16 cellular contexts compared by ENCODE assay signal in the genomic region with DNA sequence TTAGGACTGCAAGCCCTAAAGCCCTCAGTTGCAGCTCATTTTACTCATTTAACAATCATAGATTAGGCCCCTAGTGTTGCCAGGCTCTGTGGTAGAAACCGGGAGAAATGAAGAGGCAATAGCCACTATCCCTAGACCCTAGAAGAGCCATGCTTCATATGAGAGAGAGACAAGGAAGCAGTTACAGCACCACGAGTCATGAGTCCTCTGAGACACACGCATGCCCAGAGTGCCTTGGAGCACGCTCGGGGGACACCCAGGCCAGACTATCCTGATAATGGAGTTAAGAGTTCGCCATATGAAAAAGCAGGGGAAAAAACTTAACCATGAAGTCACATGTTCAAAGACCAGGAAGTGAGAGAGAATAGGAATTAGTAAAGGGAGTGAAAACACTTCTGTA.
"Had no signal": no experiment of that assay in that cellular context is flagged by ENCODE, and none has a peak within 500 bp of the region (broad histone marks: within the 10 kb centered on the region; RNA-seq: fewer than 3 reads in every experiment).

No MANE protein-coding gene starts in this region.

- H3K4me1 Mint-ChIP-seq: stimulated activated effector memory CD8-positive, alpha-beta T cell treated with anti-CD3 and anti-CD28 coated beads, Interleukin-12 subunit alpha, Interleukin-12 subunit beta, amount 100 ng/mL, for 72 hours had no signal

- H3K27ac Mint-ChIP-seq: natural killer cell treated with Interleukin-12 subunit alpha and Interleukin-12 subunit beta and Interleukin-15 and Interleukin-18, amount 100 ng/mL, for 72 hours; progenitor cell of endocrine pancreas; stimulated activated effector memory CD8-positive, alpha-beta T cell treated with anti-CD3 and anti-CD28 coated beads, Interleukin-12 subunit alpha, Interleukin-12 subunit beta, amount 100 ng/mL, for 72 hours; type B pancreatic cell had no signal

- H3K27me3 Mint-ChIP-seq: type B pancreatic cell had no signal

- H3K36me3 ChIP-seq: heart left ventricle, suprapubic skin, thyroid gland had no signal

- H3K27ac ChIP-seq: heart left ventricle, suprapubic skin, thyroid gland had no signal

- H3K9me3 ChIP-seq: heart left ventricle, suprapubic skin, thyroid gland had no signal

- H3K4me3 Mint-ChIP-seq: natural killer cell treated with Interleukin-12 subunit alpha and Interleukin-12 subunit beta and Interleukin-15 and Interleukin-18, amount 100 ng/mL, for 72 hours; stimulated activated effector memory CD8-positive, alpha-beta T cell treated with anti-CD3 and anti-CD28 coated beads, Interleukin-12 subunit alpha, Interleukin-12 subunit beta, amount 100 ng/mL, for 72 hours; type B pancreatic cell had no signal

- ATAC-seq: heart left ventricle; left colon; natural killer cell treated with Interleukin-12 subunit alpha and Interleukin-12 subunit beta and Interleukin-15 and Interleukin-18, amount 100 ng/mL, for 72 hours; right cardiac atrium; stimulated activated effector memory CD8-positive, alpha-beta T cell treated with anti-CD3 and anti-CD28 coated beads, Interleukin-12 subunit alpha, Interleukin-12 subunit beta, amount 100 ng/mL, for 72 hours; stimulated activated naive CD8-positive, alpha-beta T cell treated with anti-CD3 and anti-CD28 coated beads, Interleukin-15, Interleukin-2, amounts not matched to agents 100 U/mL and 50 U/mL, for 24 hours had no signal

- H3K27me3 ChIP-seq: heart left ventricle, suprapubic skin, thyroid gland had no signal

- H3K9me3 Mint-ChIP-seq: natural killer cell treated with Interleukin-12 subunit alpha and Interleukin-12 subunit beta and Interleukin-15 and Interleukin-18, amount 100 ng/mL, for 72 hours; stimulated activated effector memory CD8-positive, alpha-beta T cell treated with anti-CD3 and anti-CD28 coated beads, Interleukin-12 subunit alpha, Interleukin-12 subunit beta, amount 100 ng/mL, for 72 hours had no signal

- DNase-seq: cerebellar nuclear complex; dermis blood vessel endothelial cell; heart left ventricle; hippocampal formation; left colon; midbrain; right cardiac atrium; stimulated activated CD4-positive, alpha-beta T cell treated with anti-CD3 and anti-CD28 coated beads, Interleukin-4, amount 100 ng/mL, for 1 hour; stimulated activated CD8-positive, alpha-beta memory T cell treated with anti-CD3 and anti-CD28 coated beads, Interleukin-4, amount 100 ng/mL, for 48 hours; stimulated activated naive CD8-positive, alpha-beta T cell treated with anti-CD3 and anti-CD28 coated beads, Interleukin-15, Interleukin-2, amounts not matched to agents 100 U/mL and 50 U/mL, for 24 hours; thyroid gland had no signal

- H3K36me3 Mint-ChIP-seq: natural killer cell treated with Interleukin-12 subunit alpha and Interleukin-12 subunit beta and Interleukin-15 and Interleukin-18, amount 100 ng/mL, for 72 hours; stimulated activated effector memory CD8-positive, alpha-beta T cell treated with anti-CD3 and anti-CD28 coated beads, Interleukin-12 subunit alpha, Interleukin-12 subunit beta, amount 100 ng/mL, for 72 hours; type B pancreatic cell had no signal

- H3K4me3 ChIP-seq: heart left ventricle, suprapubic skin, thyroid gland had no signal
